Comparison of ENCODE assay signal across 8 cellular contexts in genomic region chr9:135087489-135087791, GRCh38. TPM values are rescaled to one million over a fixed set of nuclear protein-coding genes. Genes with fewer than 3 reads are reported as not detected.
DNase-seq lines count a peak whose midpoint lies in the region; ATAC-seq and TF ChIP-seq lines count a peak whose summit lies in the region.

OLFM1 (plus strand) TSS chr9:135087668; CDS start chr9:135087990, 322 bp downstream.

- H3K4me3 ChIP-seq in LNCaP clone FGC (ENCODE audit: low read depth, low read length), result no peak within 1 kb of the TSS

- no peaks in the 10 kb centered on the region for H3K9me3 Mint-ChIP-seq in activated naive CD8-positive, alpha-beta T cell treated with anti-CD3 and anti-CD28 coated beads, Interleukin-2, amount 50 U/mL, for 24 hours

- peak; percentile 17 for ATAC-seq in activated naive CD8-positive, alpha-beta T cell treated with anti-CD3 and anti-CD28 coated beads, Interleukin-2, amount 50 U/mL, for 24 hours
- peak; percentile 82 to 89 for ATAC-seq in left cardiac atrium
- no peak for ATAC-seq in HG03045 (IDR thresholded peaks at IDR 0.05; ENCODE audit: unreplicated experiment)
- no peak for ATAC-seq in HG03039 (IDR thresholded peaks at IDR 0.05; ENCODE audit: unreplicated experiment)

- no peak within 1 kb of the TSS for H3K27ac Mint-ChIP-seq in activated naive CD8-positive, alpha-beta T cell treated with anti-CD3 and anti-CD28 coated beads, Interleukin-2, amount 50 U/mL, for 24 hours

- H3K36me3 Mint-ChIP-seq in activated naive CD8-positive, alpha-beta T cell treated with anti-CD3 and anti-CD28 coated beads, Interleukin-2, amount 50 U/mL, for 24 hours (ENCODE audit: low read depth), result no peaks in the 10 kb centered on the region

- H3K4me1 Mint-ChIP-seq in activated naive CD8-positive, alpha-beta T cell treated with anti-CD3 and anti-CD28 coated beads, Interleukin-2, amount 50 U/mL, for 24 hours, result peaks cover 6% of the 10 kb centered on the region

- peak; percentile 65 for DNase-seq in EH (ENCODE audit: low read depth)
- peak; percentile 19 for DNase-seq in LNCaP clone FGC (ENCODE audit: low read depth)
- peak; percentile 46 for DNase-seq in activated naive CD8-positive, alpha-beta T cell treated with anti-CD3 and anti-CD28 coated beads, Interleukin-2, amount 50 U/mL, for 24 hours
- DNase-seq in left cardiac atrium, result peak; percentile 87
- peak; percentile 59 to 98 (median 87) for DNase-seq in posterior cingulate gyrus
- DNase-seq in DMS53 (lab: John Stamatoyannopoulos, UW), result no peak

- TF ChIP-seq CTCF in LNCaP clone FGC (IDR thresholded peaks at IDR 0.05; ENCODE audit: control insufficient read depth, extremely low read depth, insufficient read depth), result peak; percentile 81

- H3K27me3 Mint-ChIP-seq in activated naive CD8-positive, alpha-beta T cell treated with anti-CD3 and anti-CD28 coated beads, Interleukin-2, amount 50 U/mL, for 24 hours, result peaks cover 48% of the 10 kb centered on the region

- H3K4me3 Mint-ChIP-seq in activated naive CD8-positive, alpha-beta T cell treated with anti-CD3 and anti-CD28 coated beads, Interleukin-2, amount 50 U/mL, for 24 hours, result peak within 1 kb of the TSS; percentile 17

- intact Hi-C loops in left cardiac atrium (cut with DNase I) (loop anchor here (2.0 to 10.0 kb wide), 3 partner anchors 257 to 325 kb away; no protein-coding TSS in a partner anchor), posterior cingulate gyrus (cut with DNase I) (no loop called here)

RNA-seq across cellular contexts. Expression of gene OLFM1, which starts in this region (rescaled TPM):
- 10 to 100 TPM; 13.9 to 25.5 TPM for total RNA-seq in left cardiac atrium

Comparison
In these comparisons a context has a peak if more than half of its experiments do, and no peak if none do; other contexts are left out.
1. ATAC-seq: peak in activated naive CD8-positive, alpha-beta T cell treated with anti-CD3 and anti-CD28 coated beads, Interleukin-2, amount 50 U/mL, for 24 hours (single experiment) and left cardiac atrium (2 of 2); none in HG03045 (single experiment) and HG03039 (single experiment).